In the genomic region with DNA sequence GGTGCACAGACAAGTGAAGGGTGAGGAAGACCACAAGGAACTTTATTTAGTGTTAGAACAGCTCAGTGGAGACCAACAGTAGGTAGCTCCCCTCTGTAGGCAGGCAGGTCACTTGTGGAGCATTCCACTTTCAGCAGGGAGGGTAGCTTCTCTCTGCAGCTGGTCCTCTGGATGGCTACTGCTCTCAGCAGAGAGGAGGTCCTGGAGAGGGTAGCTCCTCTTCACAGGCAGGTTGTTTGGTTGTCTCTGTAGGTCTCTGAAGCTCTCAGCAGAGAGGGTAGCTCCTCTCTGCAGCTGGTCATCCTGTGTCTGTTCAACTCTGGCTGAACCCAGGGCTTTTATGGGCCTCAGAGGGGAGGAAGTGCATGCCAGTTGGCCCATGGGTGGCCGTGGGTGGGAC, we compare ENCODE assay signal across 1 cellular context.
TF ChIP-seq lines count a peak whose summit lies in the region.

No MANE protein-coding gene starts in this region.

TF ChIP-seq in K562, 482 proteins besides CTCF, POLR2A, EP300 and RAD21 (continued from another document):
- TF ChIP-seq, protein P1, sequence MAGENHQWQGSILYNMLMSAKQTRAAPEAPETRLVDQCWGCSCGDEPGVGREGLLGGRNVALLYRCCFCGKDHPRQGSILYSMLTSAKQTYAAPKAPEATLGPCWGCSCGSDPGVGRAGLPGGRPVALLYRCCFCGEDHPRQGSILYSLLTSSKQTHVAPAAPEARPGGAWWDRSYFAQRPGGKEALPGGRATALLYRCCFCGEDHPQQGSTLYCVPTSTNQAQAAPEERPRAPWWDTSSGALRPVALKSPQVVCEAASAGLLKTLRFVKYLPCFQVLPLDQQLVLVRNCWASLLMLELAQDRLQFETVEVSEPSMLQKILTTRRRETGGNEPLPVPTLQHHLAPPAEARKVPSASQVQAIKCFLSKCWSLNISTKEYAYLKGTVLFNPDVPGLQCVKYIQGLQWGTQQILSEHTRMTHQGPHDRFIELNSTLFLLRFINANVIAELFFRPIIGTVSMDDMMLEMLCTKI (IDR thresholded peaks at IDR 0.05; ENCODE audit: partially characterized antibody) = no peak
- TF ChIP-seq CBX3 (IDR thresholded peaks at IDR 0.05; ENCODE audit: borderline replicate concordance in 1 of 2, low read length in 2 of 2) (peak in 1 of 2 experiments; percentile 74; a peak in 2 of 3 replicates), NFXL1 (CRISPR knock-in tag; IDR thresholded peaks at IDR 0.05) (no peak), YBX1 (IDR thresholded peaks at IDR 0.05) (no peak), TRIM24 (IDR thresholded peaks at IDR 0.05) (0 out of 4 replicates have a peak, but pooled peaks of 1 of the 2 experiments have one; percentile 31), CBX5 (IDR thresholded peaks at IDR 0.05; ENCODE audit: borderline replicate concordance, low read depth) (0 out of 2 replicates have a peak, but pooled peaks have one; percentile 32)
- TF ChIP-seq, protein P2, sequence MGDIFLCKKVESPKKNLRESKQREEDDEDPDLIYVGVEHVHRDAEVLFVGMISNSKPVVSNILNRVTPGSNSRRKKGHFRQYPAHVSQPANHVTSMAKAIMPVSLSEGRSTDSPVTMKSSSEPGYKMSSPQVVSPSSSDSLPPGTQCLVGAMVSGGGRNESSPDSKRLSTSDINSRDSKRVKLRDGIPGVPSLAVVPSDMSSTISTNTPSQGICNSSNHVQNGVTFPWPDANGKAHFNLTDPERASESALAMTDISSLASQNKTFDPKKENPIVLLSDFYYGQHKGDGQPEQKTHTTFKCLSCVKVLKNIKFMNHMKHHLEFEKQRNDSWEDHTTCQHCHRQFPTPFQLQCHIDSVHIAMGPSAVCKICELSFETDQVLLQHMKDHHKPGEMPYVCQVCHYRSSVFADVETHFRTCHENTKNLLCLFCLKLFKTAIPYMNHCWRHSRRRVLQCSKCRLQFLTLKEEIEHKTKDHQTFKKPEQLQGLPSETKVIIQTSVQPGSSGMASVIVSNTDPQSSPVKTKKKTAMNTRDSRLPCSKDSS (IDR thresholded peaks at IDR 0.05; ENCODE audit: low read depth, partially characterized antibody) = peak; percentile 59
